1 cellular context compared by ENCODE assay signal in genomic region chr5:168946363-168946762, GRCh38.
TF ChIP-seq lines count a peak whose summit lies in the region.

No MANE protein-coding gene starts in this region.

TF ChIP-seq in K562, 482 proteins besides CTCF, POLR2A, EP300 and RAD21 (continued from another document):
- no peak for TF ChIP-seq CHAMP1 (IDR thresholded peaks at IDR 0.05)
- no peak for TF ChIP-seq IRF2 (CRISPR knock-in tag; IDR thresholded peaks at IDR 0.05)
- TF ChIP-seq NCOA6 (IDR thresholded peaks at IDR 0.05), result no peak
- no peak for TF ChIP-seq NRF1 (conservative IDR thresholded peaks at IDR 0.05 in 1 of 2, IDR thresholded peaks at IDR 0.05 in 1 of 2)
- TF ChIP-seq ZNF212 (CRISPR knock-in tag; IDR thresholded peaks at IDR 0.05), result no peak
- TF ChIP-seq MYC (IDR thresholded peaks at IDR 0.05; ENCODE audit: low read depth, low read length), result no peak
- TF ChIP-seq MYC (CRISPR knock-in tag; IDR thresholded peaks at IDR 0.05; ENCODE audit: borderline replicate concordance, low read depth), result no peak
- no peak for TF ChIP-seq YY1 (IDR thresholded peaks at IDR 0.05; ENCODE audit: borderline replicate concordance in 1 of 3, control insufficient read depth in 1 of 3, extremely low read depth in 1 of 3, insufficient read depth in 3 of 3, insufficient read length in 1 of 3, insufficient replicate concordance in 2 of 3, low read depth in 1 of 3, low read length in 2 of 3)
- TF ChIP-seq CTBP1 (IDR thresholded peaks at IDR 0.05; ENCODE audit: borderline replicate concordance), result no peak
- no peak for TF ChIP-seq ZNF696 (CRISPR knock-in tag; conservative IDR thresholded peaks at IDR 0.05)
- TF ChIP-seq SLC30A9 (CRISPR knock-in tag; IDR thresholded peaks at IDR 0.05), result no peak
- TF ChIP-seq ZNF143 (CRISPR knock-in tag; IDR thresholded peaks at IDR 0.05), result no peak
TF ChIP-seq in K562: peak in this region for 0.
